9 cellular contexts compared by ENCODE assay signal in genomic region chr5:71757590-71758543, GRCh38. TPM values are rescaled to one million over a fixed set of nuclear protein-coding genes. Genes with fewer than 3 reads are reported as not detected.
DNase-seq lines count a peak whose midpoint lies in the region; ATAC-seq and TF ChIP-seq lines count a peak whose summit lies in the region.
"Had no signal": no experiment of that assay in that cellular context is flagged by ENCODE, and none has a peak within 500 bp of the region (broad histone marks: within the 10 kb centered on the region; RNA-seq: fewer than 3 reads in every experiment).

No MANE protein-coding gene starts in this region.

- in situ Hi-C loops in ACHN (cut with HindIII; ENCODE audit: low pct_ligation_motif_present, low pct_unique_long_range_greater_than_20kb, low sequenced_read_pairs): no loop called here

- peak; percentile 73 for DNase-seq in ACHN
- DNase-seq in NCI-H526 treated with DMSO at 0.1 percent for 48 hours (lab: John Stamatoyannopoulos, UW): peak; percentile 4
- DNase-seq in activated T-cell treated with anti-CD3 and anti-CD28 coated beads for 24 hours (ENCODE audit: low read depth): peak; percentile 16
- DNase-seq in esophagus squamous epithelium (lab: John Stamatoyannopoulos, UW): no peak
- no peak for DNase-seq in natural killer cell
- DNase-seq in thyroid gland: peak; percentile 70 to 78

- WGBS in esophagus squamous epithelium, 2 donors: 15 to 16% methylated on average over 14 of the region's 14 CpGs
- WGBS in thyroid gland, 2 donors: 17 to 26% methylated on average over 14 of the region's 14 CpGs

- H3K4me1 ChIP-seq in esophagus squamous epithelium (peaks cover 0 to 6% (median 4%) of the 10 kb centered on the region in 3 donors), thyroid gland (peaks cover 0 to 3% of the 10 kb centered on the region in 2 donors)

- TF ChIP-seq CTCF in esophagus squamous epithelium (IDR thresholded peaks at IDR 0.05) (peak; percentile 22 to 76 (median 57)), natural killer cell (IDR thresholded peaks at IDR 0.05) (peak; percentile 35), thyroid gland (IDR thresholded peaks at IDR 0.05) (peak; percentile 47 to 93 (median 81))

- H3K4me1 Mint-ChIP-seq in natural killer cell: peaks cover 9 to 10% of the 10 kb centered on the region in 2 donors

- no peak for TF ChIP-seq POLR2A in esophagus squamous epithelium (IDR thresholded peaks at IDR 0.05)
- TF ChIP-seq POLR2A in thyroid gland (IDR thresholded peaks at IDR 0.05): no peak

- H3K27me3 Mint-ChIP-seq in natural killer cell (ENCODE audit: low read depth in 2 of 2): no peaks in the 10 kb centered on the region
- H3K27me3 Mint-ChIP-seq: stimulated activated naive CD8-positive, alpha-beta T cell treated with anti-CD3 and anti-CD28 coated beads, Interleukin-15, Interleukin-2, amounts not matched to agents 100 ng/mL and 50 ng/mL, for 24 hours had no signal

- no peaks in the 10 kb centered on the region for H3K27me3 ChIP-seq in esophagus squamous epithelium
- no peaks in the 10 kb centered on the region for H3K27me3 ChIP-seq in thyroid gland

- no peaks in the 10 kb centered on the region for H3K9me3 Mint-ChIP-seq in natural killer cell
- H3K9me3 Mint-ChIP-seq: stimulated activated naive CD8-positive, alpha-beta T cell treated with anti-CD3 and anti-CD28 coated beads, Interleukin-15, Interleukin-2, amounts not matched to agents 100 ng/mL and 50 ng/mL, for 24 hours had no signal

- peak overlapping the region in 3 of 4 donors; percentile 10 to 44 (median 17) for H3K4me3 ChIP-seq in esophagus squamous epithelium
- no peak overlapping the region for H3K4me3 ChIP-seq in thyroid gland (replicated peaks in 1 of 3)

- intact Hi-C loops in esophagus squamous epithelium (cut with DNase I): no loop called here
- intact Hi-C loops in natural killer cell (cut with micrococcal nuclease): loop anchor here (5.0 kb wide), 1 partner anchor 281 kb away; no protein-coding TSS in a partner anchor
- intact Hi-C loops in thyroid gland (cut with DNase I): no loop called here

- H3K27ac Mint-ChIP-seq in natural killer cell: peak overlapping the region in 1 of 2 donors; percentile 28
- H3K27ac Mint-ChIP-seq: stimulated activated naive CD8-positive, alpha-beta T cell treated with anti-CD3 and anti-CD28 coated beads, Interleukin-15, Interleukin-2, amounts not matched to agents 100 ng/mL and 50 ng/mL, for 24 hours had no signal

- H3K9me3 ChIP-seq in esophagus squamous epithelium: no peaks in the 10 kb centered on the region
- no peaks in the 10 kb centered on the region for H3K9me3 ChIP-seq in thyroid gland

- ATAC-seq in GM18499 (IDR thresholded peaks at IDR 0.05; ENCODE audit: insufficient read depth, unreplicated experiment): peak; percentile 95
- ATAC-seq in HG03095 (IDR thresholded peaks at IDR 0.05; ENCODE audit: unreplicated experiment): peak; percentile 100
- peak; percentile 92 to 94 (median 93) for ATAC-seq in natural killer cell

- H3K36me3 ChIP-seq in esophagus squamous epithelium (no peaks in the 10 kb centered on the region), thyroid gland (no peaks in the 10 kb centered on the region)

- H3K27ac ChIP-seq in esophagus squamous epithelium (no peak overlapping the region), thyroid gland (no peak overlapping the region)

- no peaks in the 10 kb centered on the region for H3K36me3 Mint-ChIP-seq in natural killer cell

- peak overlapping the region; percentile 35 for H3K4me3 Mint-ChIP-seq in natural killer cell
- H3K4me3 Mint-ChIP-seq: stimulated activated naive CD8-positive, alpha-beta T cell treated with anti-CD3 and anti-CD28 coated beads, Interleukin-15, Interleukin-2, amounts not matched to agents 100 ng/mL and 50 ng/mL, for 24 hours had no signal

RNA-seq across cellular contexts. Expression of gene CARTPT, which starts 38.8 kb away (rescaled TPM):
- total RNA-seq in esophagus squamous epithelium (not detected), natural killer cell (not detected), thyroid gland (1 to 10 TPM in 2 of 4 donors, not detected in 2; 3.9 to 8.7 TPM)

Comparison
In these comparisons a context has a peak if more than half of its experiments do, and no peak if none do; other contexts are left out.
1. DNase-seq: peak in ACHN (single experiment), NCI-H526 treated with DMSO at 0.1 percent for 48 hours (single experiment), activated T-cell treated with anti-CD3 and anti-CD28 coated beads for 24 hours (single experiment) and thyroid gland (2 of 2); none in esophagus squamous epithelium (single experiment) and natural killer cell (single experiment).
2. H3K4me3 ChIP-seq: peak in esophagus squamous epithelium (3 of 4); none in thyroid gland (0 of 3).
3. Peak in every context shown above with its lines, with median percentiles within 50 percentile points of each other: ATAC-seq and CTCF ChIP-seq.